18 cellular contexts compared by ENCODE assay signal in genomic region chr17:59287887-59288286, GRCh38.
"Had no signal": no experiment of that assay in that cellular context is flagged by ENCODE, and none has a peak within 500 bp of the region (broad histone marks: within the 10 kb centered on the region; RNA-seq: fewer than 3 reads in every experiment).

No MANE protein-coding gene starts in this region.

- H3K4me3 Mint-ChIP-seq: activated naive CD4-positive, alpha-beta T cell treated with anti-CD3 and anti-CD28 coated beads, Interleukin-2, amount 50 U/mL, for 24 hours; activated T-cell treated with anti-CD3 and anti-CD28 coated beads, Interleukin-2, amount 50 U/mL, for 72 hours; natural killer cell; stimulated activated memory B cell treated with anti-CD40 and anti-IgM and Interleukin-4, amounts not matched to agents 10 μg/mL and 1 μg/mL and 100 μg/mL, for 72 hours had no signal

- DNase-seq: activated CD4-positive, alpha-beta T cell treated with anti-CD3 and anti-CD28 coated beads, Interleukin-2, amount 50 U/mL, for 4 hours; activated effector memory CD4-positive, alpha-beta T cell treated with anti-CD3 and anti-CD28 coated beads, Interleukin-2, amount 50 U/mL, for 16 hours; activated T-cell treated with anti-CD3 and anti-CD28 coated beads, Interleukin-2, amount 50 U/mL, for 72 hours; effector memory CD4-positive, alpha-beta T cell; esophagus squamous epithelium; left cardiac atrium; lower lobe of right lung; natural killer cell; pancreas; stimulated activated CD4-positive, alpha-beta T cell treated with anti-CD3 and anti-CD28 coated beads, Interleukin-4, amount 100 ng/mL, for 4 hours; testis had no signal

- H3K4me1 ChIP-seq: breast epithelium, pancreas, testis had no signal

- H3K4me3 ChIP-seq: breast epithelium, esophagus squamous epithelium, hepatocyte, lower lobe of right lung, pancreas, testis, upper lobe of left lung had no signal

- H3K27ac Mint-ChIP-seq: activated naive CD4-positive, alpha-beta T cell treated with anti-CD3 and anti-CD28 coated beads, Interleukin-2, amount 50 U/mL, for 24 hours; activated T-cell treated with anti-CD3 and anti-CD28 coated beads, Interleukin-2, amount 50 U/mL, for 72 hours; natural killer cell; stimulated activated memory B cell treated with anti-CD40 and anti-IgM and Interleukin-4, amounts not matched to agents 10 μg/mL and 1 μg/mL and 100 μg/mL, for 72 hours had no signal

- H3K9me3 ChIP-seq: breast epithelium, esophagus squamous epithelium, lower lobe of right lung, pancreas, testis, upper lobe of left lung had no signal

- H3K27me3 Mint-ChIP-seq: activated naive CD4-positive, alpha-beta T cell treated with anti-CD3 and anti-CD28 coated beads, Interleukin-2, amount 50 U/mL, for 24 hours; stimulated activated memory B cell treated with anti-CD40 and anti-IgM and Interleukin-4, amounts not matched to agents 10 μg/mL and 1 μg/mL and 100 μg/mL, for 72 hours had no signal

- ATAC-seq: activated T-cell treated with anti-CD3 and anti-CD28 coated beads, Interleukin-2, amount 50 U/mL, for 72 hours; natural killer cell; stimulated activated memory B cell treated with anti-CD40 and anti-IgM and Interleukin-4, amounts not matched to agents 10 μg/mL and 1 μg/mL and 100 μg/mL, for 72 hours had no signal

- FAIRE-seq: astrocyte, islet of Langerhans, pancreas had no signal

- H3K27me3 ChIP-seq: breast epithelium, esophagus squamous epithelium, hepatocyte, pancreas, testis, upper lobe of left lung had no signal

- H3K36me3 ChIP-seq: breast epithelium, esophagus squamous epithelium, lower lobe of right lung, pancreas, upper lobe of left lung had no signal

- H3K9me3 Mint-ChIP-seq: activated naive CD4-positive, alpha-beta T cell treated with anti-CD3 and anti-CD28 coated beads, Interleukin-2, amount 50 U/mL, for 24 hours; activated T-cell treated with anti-CD3 and anti-CD28 coated beads, Interleukin-2, amount 50 U/mL, for 72 hours; natural killer cell; stimulated activated memory B cell treated with anti-CD40 and anti-IgM and Interleukin-4, amounts not matched to agents 10 μg/mL and 1 μg/mL and 100 μg/mL, for 72 hours had no signal

- H3K4me1 Mint-ChIP-seq: activated naive CD4-positive, alpha-beta T cell treated with anti-CD3 and anti-CD28 coated beads, Interleukin-2, amount 50 U/mL, for 24 hours; natural killer cell had no signal

- H3K27ac ChIP-seq: breast epithelium, hepatocyte, lower lobe of right lung, pancreas, testis had no signal

- H3K36me3 Mint-ChIP-seq: activated naive CD4-positive, alpha-beta T cell treated with anti-CD3 and anti-CD28 coated beads, Interleukin-2, amount 50 U/mL, for 24 hours; natural killer cell; stimulated activated memory B cell treated with anti-CD40 and anti-IgM and Interleukin-4, amounts not matched to agents 10 μg/mL and 1 μg/mL and 100 μg/mL, for 72 hours had no signal
